Comparison of ENCODE assay signal across 8 cellular contexts in the genomic region with DNA sequence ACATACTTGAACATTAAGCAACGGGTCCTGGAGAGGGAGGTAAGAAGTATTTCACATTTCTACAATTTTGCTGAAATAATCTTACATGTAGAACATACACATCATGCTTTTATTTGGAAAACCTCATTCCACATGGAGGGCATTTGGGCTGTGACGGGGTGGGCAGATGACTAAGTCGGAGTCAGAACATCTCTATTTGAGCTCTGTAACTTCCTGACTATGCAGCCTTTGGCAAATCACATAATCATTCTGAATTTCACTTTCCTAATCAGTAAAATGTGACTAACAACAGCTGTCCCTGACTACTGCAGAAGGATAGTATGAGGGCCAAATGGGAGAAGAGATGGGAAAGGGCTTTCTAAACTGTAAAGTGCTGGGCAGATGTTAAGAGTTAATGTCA. TPM values are rescaled to one million over a fixed set of nuclear protein-coding genes. Genes with fewer than 3 reads are reported as not detected.
A peak's percentile ranks its signal among the peaks of the same experiment; 100 is the strongest.
DNase-seq lines count a peak whose midpoint lies in the region; ATAC-seq, FAIRE-seq and TF ChIP-seq lines count a peak whose summit lies in the region.

No MANE protein-coding gene starts in this region.

- CTCF ChIA-PET in HepG2 (lab: Yijun Ruan, JAX; ENCODE audit: low intra/inter-chr PET ratio, low total read pairs) (no interaction called here), A673 (lab: Charles Lee) (no interaction called here), Caco-2 (lab: Charles Lee) (no interaction called here)

- H3K27ac Mint-ChIP-seq in activated naive CD4-positive, alpha-beta T cell treated with anti-CD3 and anti-CD28 coated beads, Interleukin-2, amount 50 U/mL, for 24 hours: peak overlapping the region; percentile 79
- no peak overlapping the region for H3K27ac Mint-ChIP-seq in Caco-2 (ENCODE audit: unreplicated experiment)

- H3K4me2 ChIP-seq in HepG2 (ENCODE audit: low read depth, low read length): no peak overlapping the region

- POLR2A ChIA-PET in HepG2 (lab: Yijun Ruan, JAX) (interaction anchor here (0.9 to 1.8 kb wide), 4 partner anchors 9 to 17 kb away, joined by 3 to 8 read pairs (median 6); partner anchors contain the start of gene IL6ST), A673 (lab: Charles Lee; ENCODE audit: low non-redundant PET) (no interaction called here), Caco-2 (lab: Charles Lee) (no interaction called here)

- TF ChIP-seq CTCF in AG10803 (conservative IDR thresholded peaks at IDR 0.05; ENCODE audit: low read length) (no peak), HepG2 (CRISPR knock-in tag; IDR thresholded peaks at IDR 0.05) (no peak), A673 (conservative IDR thresholded peaks at IDR 0.05; ENCODE audit: low read depth, low read length) (no peak), Caco-2 (IDR thresholded peaks at IDR 0.05; ENCODE audit: insufficient read depth in 1 of 2, low read depth in 1 of 2, low read length in 1 of 2, severe bottlenecking in 1 of 2, unreplicated experiment in 1 of 2) (no peak)

- H2AFZ ChIP-seq in HepG2 (ENCODE audit: low read length): no peak overlapping the region

- no peaks in the 10 kb centered on the region for H3K36me3 ChIP-seq in HepG2 (replicated peaks in 1 of 2; ENCODE audit: control insufficient read depth in 1 of 2, insufficient read depth in 2 of 2, low read length in 2 of 2)
- no peaks in the 10 kb centered on the region for H3K36me3 ChIP-seq in A673 (ENCODE audit: insufficient read depth, low read length, poor library complexity, severe bottlenecking)
- no peaks in the 10 kb centered on the region for H3K36me3 ChIP-seq in Caco-2 (ENCODE audit: control insufficient read depth, insufficient read depth, low read length)

- H3K4me3 Mint-ChIP-seq in activated naive CD4-positive, alpha-beta T cell treated with anti-CD3 and anti-CD28 coated beads, Interleukin-2, amount 50 U/mL, for 24 hours: peak overlapping the region; percentile 40
- H3K4me3 Mint-ChIP-seq in Caco-2 (ENCODE audit: unreplicated experiment): no peak overlapping the region

- no peaks in the 10 kb centered on the region for H3K27me3 Mint-ChIP-seq in activated naive CD4-positive, alpha-beta T cell treated with anti-CD3 and anti-CD28 coated beads, Interleukin-2, amount 50 U/mL, for 24 hours
- H3K27me3 Mint-ChIP-seq in Caco-2 (ENCODE audit: insufficient read depth, unreplicated experiment): no peaks in the 10 kb centered on the region

- WGBS in HepG2 (ENCODE audit: low lambda C conversion rate): 91% methylated on average over 3 of the region's 3 CpGs

- ATAC-seq in HG02610 (IDR thresholded peaks at IDR 0.05; ENCODE audit: unreplicated experiment) (peak; percentile 56), HepG2 (no peak), GM21528 (IDR thresholded peaks at IDR 0.05; ENCODE audit: low FRiP score, unreplicated experiment) (no peak)

- peaks cover 50% of the 10 kb centered on the region for H3K4me1 Mint-ChIP-seq in activated naive CD4-positive, alpha-beta T cell treated with anti-CD3 and anti-CD28 coated beads, Interleukin-2, amount 50 U/mL, for 24 hours
- peaks cover 5% of the 10 kb centered on the region for H3K4me1 Mint-ChIP-seq in Caco-2 (ENCODE audit: low read depth, unreplicated experiment)

- in situ Hi-C loops in HepG2 (cut with HindIII; ENCODE audit: extremely low pct_ligation_motif_present, low pct_unique_long_range_greater_than_20kb): no loop called here

- DNase-seq in AG10803 (ENCODE audit: low read depth) (peak; percentile 92), HepG2 (ENCODE audit: low spot score) (no peak), A673 (ENCODE audit: low spot score) (no peak), HuH-7 (ENCODE audit: low spot score) (no peak), Caco-2 (no peak)

- H3K36me3 Mint-ChIP-seq in activated naive CD4-positive, alpha-beta T cell treated with anti-CD3 and anti-CD28 coated beads, Interleukin-2, amount 50 U/mL, for 24 hours: peaks cover 3% of the 10 kb centered on the region
- no peaks in the 10 kb centered on the region for H3K36me3 Mint-ChIP-seq in Caco-2 (ENCODE audit: insufficient read depth, unreplicated experiment)

- H3K4me3 ChIP-seq in AG10803 (ENCODE audit: low read length) (no peak overlapping the region), HepG2 (replicated peaks in 1 of 3; ENCODE audit: insufficient read depth in 1 of 3, low read depth in 2 of 3, low read length in 3 of 3) (no peak overlapping the region), A673 (ENCODE audit: low read depth, low read length, poor library complexity, severe bottlenecking) (no peak overlapping the region), Caco-2 (ENCODE audit: low read depth, low read length) (no peak overlapping the region)

- no peak for TF ChIP-seq RAD21 in HepG2 (CRISPR knock-in tag; IDR thresholded peaks at IDR 0.05)

- intact Hi-C loops in HepG2 (cut with micrococcal nuclease; ENCODE audit: unreplicated experiment): no loop called here
- intact Hi-C loops in A673 (cut with micrococcal nuclease; ENCODE audit: unreplicated experiment): no loop called here
- intact Hi-C loops in Caco-2 (cut with micrococcal nuclease; ENCODE audit: unreplicated experiment): no loop called here

- no peak for TF ChIP-seq POLR2A in HepG2 (IDR thresholded peaks at IDR 0.05; ENCODE audit: insufficient read depth in 1 of 2, low read depth in 2 of 2, low read length in 2 of 2)

- no peaks in the 10 kb centered on the region for H4K20me1 ChIP-seq in HepG2 (ENCODE audit: insufficient read depth, low read length)

- H3K27ac ChIP-seq in HepG2 (ENCODE audit: extremely low read length, insufficient read depth, low read length) (peak overlapping the region; percentile 60), A673 (ENCODE audit: low read depth, low read length, poor library complexity, severe bottlenecking) (no peak overlapping the region)

- TF ChIP-seq EP300 in HepG2 (IDR thresholded peaks at IDR 0.05; ENCODE audit: low read depth in 2 of 2, low read length in 2 of 2) (no peak), HepG2 (CRISPR knock-in tag; IDR thresholded peaks at IDR 0.05; ENCODE audit: borderline replicate concordance) (no peak)

- no peak overlapping the region for H3K9ac ChIP-seq in HepG2 (ENCODE audit: insufficient read depth, low read depth, low read length)

- H3K4me1 ChIP-seq in HepG2 (ENCODE audit: insufficient read depth, low read length) (peaks cover 28% of the 10 kb centered on the region), A673 (ENCODE audit: insufficient read depth, low read length, poor library complexity, severe bottlenecking) (no peaks in the 10 kb centered on the region), Caco-2 (no peaks in the 10 kb centered on the region)

- BruUV-seq in HepG2 (replicated peaks; lab: Mats Ljungman, UMichigan): no TSS peak
- no TSS peak for BruUV-seq in A673 (replicated peaks; lab: Mats Ljungman, UMichigan)
- BruUV-seq in Caco-2 (replicated peaks; lab: Mats Ljungman, UMichigan): no TSS peak

- H3K27me3 ChIP-seq in HepG2 (ENCODE audit: control insufficient read depth in 1 of 2, insufficient read depth in 2 of 2, low read length in 2 of 2) (no peaks in the 10 kb centered on the region), A673 (replicated peaks; ENCODE audit: insufficient read depth, low read depth, low read length, poor library complexity) (no peaks in the 10 kb centered on the region), Caco-2 (replicated peaks; ENCODE audit: control insufficient read depth, insufficient read depth, low read length) (no peaks in the 10 kb centered on the region)

- no peaks in the 10 kb centered on the region for H3K9me3 Mint-ChIP-seq in activated naive CD4-positive, alpha-beta T cell treated with anti-CD3 and anti-CD28 coated beads, Interleukin-2, amount 50 U/mL, for 24 hours
- peaks cover 10% of the 10 kb centered on the region for H3K9me3 Mint-ChIP-seq in Caco-2 (ENCODE audit: unreplicated experiment)

- H3K79me2 ChIP-seq in HepG2 (ENCODE audit: insufficient read depth, low read length): no peaks in the 10 kb centered on the region

- FAIRE-seq in HepG2 (lab: Jason Lieb, UNC): no peak

- H3K9me3 ChIP-seq in HepG2 (ENCODE audit: low read length) (no peaks in the 10 kb centered on the region), A673 (ENCODE audit: low read depth, low read length, poor library complexity, severe bottlenecking) (no peaks in the 10 kb centered on the region), Caco-2 (0 out of 2 replicates have a peak, but pooled peaks cover 5% of the 10 kb centered on the region)

TF ChIP-seq in HepG2, 621 proteins besides CTCF, POLR2A, EP300 and RAD21 (continues in another document):
- TF ChIP-seq, protein P1, sequence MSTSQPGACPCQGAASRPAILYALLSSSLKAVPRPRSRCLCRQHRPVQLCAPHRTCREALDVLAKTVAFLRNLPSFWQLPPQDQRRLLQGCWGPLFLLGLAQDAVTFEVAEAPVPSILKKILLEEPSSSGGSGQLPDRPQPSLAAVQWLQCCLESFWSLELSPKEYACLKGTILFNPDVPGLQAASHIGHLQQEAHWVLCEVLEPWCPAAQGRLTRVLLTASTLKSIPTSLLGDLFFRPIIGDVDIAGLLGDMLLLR (CRISPR knock-in tag; IDR thresholded peaks at IDR 0.05): no peak
- no peak for TF ChIP-seq PHF21A (CRISPR knock-in tag; IDR thresholded peaks at IDR 0.05)

RNA-seq across cellular contexts. Expression of gene IL6ST, which starts 17.1 kb away (rescaled TPM):
- total RNA-seq in HepG2 (2016; rRNA removed; fragmentation: Illumina TruSeq; extraction: Trizol): 161 and 166 TPM in 2 replicates
- total RNA-seq in HepG2 (2016; cell fraction: cytosol; rRNA removed; fragmentation: Illumina TruSeq; extraction: Trizol; ENCODE audit: low read depth): 14.7 and 15.1 TPM in 2 replicates
- total RNA-seq in HepG2 (2016; cell fraction: insoluble cytoplasmic fraction; rRNA removed; fragmentation: Illumina TruSeq; extraction: Trizol): 168 TPM in 2 replicates
- total RNA-seq in HepG2 (2016; cell fraction: membrane; rRNA removed; fragmentation: Illumina TruSeq; extraction: Trizol): 65.8 and 71.7 TPM in 2 replicates
- 163 and 201 TPM in 2 replicates for total RNA-seq in HepG2 (2016; cell fraction: nucleus; rRNA removed; fragmentation: Illumina TruSeq; extraction: Trizol)
- 57.9 and 66.6 TPM in 2 replicates for polyA plus RNA-seq in HepG2 (2011; rRNA removed)
- 31.2 and 65.6 TPM in 2 replicates for polyA plus RNA-seq in HepG2 (2011; cell fraction: cytosol; rRNA removed)
- polyA plus RNA-seq in HepG2 (2011; cell fraction: nucleus; rRNA removed): 23.4 and 30.7 TPM in 2 replicates
- polyA plus RNA-seq in HepG2 (2012): 51.0 and 78.1 TPM in 2 replicates
- polyA plus RNA-seq in HepG2 (2016; cell fraction: cytosol; fragmentation: Illumina TruSeq; extraction: Trizol; ENCODE audit: low read depth): 2.0 and 2.1 TPM in 2 replicates
- 43.1 and 49.7 TPM in 2 replicates for polyA plus RNA-seq in HepG2 (2016; cell fraction: insoluble cytoplasmic fraction; fragmentation: Illumina TruSeq; extraction: Trizol; ENCODE audit: low read depth)
- 9.8 and 10.4 TPM in 2 replicates for polyA plus RNA-seq in HepG2 (2016; cell fraction: membrane; fragmentation: Illumina TruSeq; extraction: Trizol; ENCODE audit: low read depth)
- polyA plus RNA-seq in HepG2 (2016; cell fraction: nucleus; fragmentation: Illumina TruSeq; extraction: Trizol; ENCODE audit: insufficient read depth, low read depth): 83.2 and 85.6 TPM in 2 replicates
- 72.6 and 124 TPM in 2 replicates for polyA minus RNA-seq in HepG2 (2011; rRNA and poly(A)+ RNA removed; ENCODE audit: low replicate concordance)
- polyA minus RNA-seq in HepG2 (2011; cell fraction: cytosol; rRNA and poly(A)+ RNA removed): 241 and 268 TPM in 2 replicates
- 145 and 264 TPM in 2 replicates for polyA minus RNA-seq in HepG2 (2011; cell fraction: nucleus; rRNA and poly(A)+ RNA removed)
- total RNA-seq in A673 (2021): 39.8 and 42.2 TPM in 2 replicates
- total RNA-seq in Caco-2 (2022): 265 and 278 TPM in 2 replicates
